ENCODE assay signal across 8 cellular contexts in the genomic region with DNA sequence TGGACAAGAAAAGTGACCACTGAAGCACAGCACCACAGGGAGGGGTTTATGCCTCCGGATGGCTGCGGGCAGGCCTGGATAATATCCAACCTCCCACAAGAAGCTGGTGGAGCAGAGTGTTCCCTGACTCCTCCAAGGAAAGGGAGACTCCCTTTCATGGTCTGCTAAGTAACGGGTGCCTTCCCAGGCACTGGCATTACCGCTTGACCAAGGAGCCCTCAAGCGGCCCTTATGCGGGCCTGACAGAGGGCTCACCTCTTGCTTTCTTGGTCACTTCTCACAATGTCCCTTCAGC. TPM values are rescaled to one million over a fixed set of nuclear protein-coding genes. Genes with fewer than 3 reads are reported as not detected.
DNase-seq lines count a peak whose midpoint lies in the region; ATAC-seq and TF ChIP-seq lines count a peak whose summit lies in the region.
"Not testable (repeated sequence)": the region's sequence is repeated elsewhere in the genome, so short reads cannot be mapped to it uniquely, and the experiment has no call there.

No MANE protein-coding gene starts in this region.

- H3K36me3 Mint-ChIP-seq in CD4-positive, CD25-positive, alpha-beta regulatory T cell; activated naive CD8-positive, alpha-beta T cell treated with anti-CD3 and anti-CD28 coated beads, Interleukin-2, amount 50 U/mL, for 24 hours (ENCODE audit: low read depth): not testable (repeated sequence)

- H3K27ac ChIP-seq in CD4-positive, CD25-positive, alpha-beta regulatory T cell (ENCODE audit: insufficient read depth, low read length, poor library complexity, severe bottlenecking) = peak overlapping the region; percentile 96
- H3K27ac ChIP-seq in WERI-Rb-1 = peak overlapping the region; percentile 55
- H3K27ac ChIP-seq in osteoblast (ENCODE audit: low read depth, low read length); suprapubic skin: not testable (repeated sequence)

- H3K4me1 Mint-ChIP-seq in CD4-positive, CD25-positive, alpha-beta regulatory T cell = peaks cover 10 to 28% (median 14%) of the 10 kb centered on the region in 4 donors
- H3K4me1 Mint-ChIP-seq in activated naive CD8-positive, alpha-beta T cell treated with anti-CD3 and anti-CD28 coated beads, Interleukin-2, amount 50 U/mL, for 24 hours = peaks cover 33% of the 10 kb centered on the region

- H3K9me3 ChIP-seq in CD4-positive, CD25-positive, alpha-beta regulatory T cell (ENCODE audit: control insufficient read depth in 2 of 2, low read length in 2 of 2); WERI-Rb-1 (ENCODE audit: severe bottlenecking); osteoblast (ENCODE audit: low read depth, low read length); suprapubic skin: not testable (repeated sequence)

- not testable (repeated sequence) for H2AFZ ChIP-seq in osteoblast (ENCODE audit: low read length)

- H3K36me3 ChIP-seq in CD4-positive, CD25-positive, alpha-beta regulatory T cell (ENCODE audit: control insufficient read depth, insufficient read depth, low read length); WERI-Rb-1; osteoblast (ENCODE audit: insufficient read depth, low read length); suprapubic skin: not testable (repeated sequence)

- H3K27me3 ChIP-seq in CD4-positive, CD25-positive, alpha-beta regulatory T cell (ENCODE audit: control insufficient read depth, insufficient read depth, low read length); WERI-Rb-1 (ENCODE audit: insufficient read depth, low read depth, severe bottlenecking); osteoblast (ENCODE audit: insufficient read depth, low read length); suprapubic skin: not testable (repeated sequence)

- TF ChIP-seq CTCF in LNCaP clone FGC (IDR thresholded peaks at IDR 0.05; ENCODE audit: control insufficient read depth, extremely low read depth, insufficient read depth); WERI-Rb-1 (IDR thresholded peaks at IDR 0.05; ENCODE audit: low read depth, low read length); epithelial cell of esophagus (IDR thresholded peaks at IDR 0.05; ENCODE audit: insufficient read depth, low read depth, low read length, missing control alignments); osteoblast (IDR thresholded peaks at IDR 0.05; ENCODE audit: extremely low read depth, low read depth, low read length); suprapubic skin (IDR thresholded peaks at IDR 0.05): not testable (repeated sequence)

- not testable (repeated sequence) for DNase-seq in CD4-positive, CD25-positive, alpha-beta regulatory T cell; LNCaP clone FGC (ENCODE audit: low read depth); WERI-Rb-1; activated naive CD8-positive, alpha-beta T cell treated with anti-CD3 and anti-CD28 coated beads, Interleukin-2, amount 50 U/mL, for 24 hours; epithelial cell of esophagus (ENCODE audit: low read depth); osteoblast (ENCODE audit: insufficient read length, low spot score, missing footprints); suprapubic skin (ENCODE audit: low spot score in 2 of 2)
- peak; percentile 65 for DNase-seq in kidney tubule cell (ENCODE audit: low spot score)

- H3K4me3 ChIP-seq in CD4-positive, CD25-positive, alpha-beta regulatory T cell (ENCODE audit: low read depth, low read length) = not testable (repeated sequence)
- H3K4me3 ChIP-seq in LNCaP clone FGC (ENCODE audit: low read depth, low read length) (peak overlapping the region; percentile 47), WERI-Rb-1 (ENCODE audit: low read depth, low read length) (peak overlapping the region; percentile 40), epithelial cell of esophagus (ENCODE audit: low read length) (peak overlapping the region; percentile 37), osteoblast (ENCODE audit: insufficient read depth, low read length) (peak overlapping the region; percentile 85), suprapubic skin (peak overlapping the region; percentile 65)

- H3K27me3 Mint-ChIP-seq in CD4-positive, CD25-positive, alpha-beta regulatory T cell; activated naive CD8-positive, alpha-beta T cell treated with anti-CD3 and anti-CD28 coated beads, Interleukin-2, amount 50 U/mL, for 24 hours: not testable (repeated sequence)

- not testable (repeated sequence) for TF ChIP-seq EP300 in suprapubic skin (IDR thresholded peaks at IDR 0.05)

- peak overlapping the region in 3 of 4 donors; percentile 54 to 87 (median 85) for H3K4me3 Mint-ChIP-seq in CD4-positive, CD25-positive, alpha-beta regulatory T cell
- peak overlapping the region; percentile 82 for H3K4me3 Mint-ChIP-seq in activated naive CD8-positive, alpha-beta T cell treated with anti-CD3 and anti-CD28 coated beads, Interleukin-2, amount 50 U/mL, for 24 hours

- H3K9me3 Mint-ChIP-seq in CD4-positive, CD25-positive, alpha-beta regulatory T cell; activated naive CD8-positive, alpha-beta T cell treated with anti-CD3 and anti-CD28 coated beads, Interleukin-2, amount 50 U/mL, for 24 hours: not testable (repeated sequence)

- ATAC-seq in CD4-positive, CD25-positive, alpha-beta regulatory T cell (ENCODE audit: low read depth in 2 of 2); activated naive CD8-positive, alpha-beta T cell treated with anti-CD3 and anti-CD28 coated beads, Interleukin-2, amount 50 U/mL, for 24 hours: not testable (repeated sequence)

- peak overlapping the region in 1 of 3 donors; percentile 96 for H3K27ac Mint-ChIP-seq in CD4-positive, CD25-positive, alpha-beta regulatory T cell
- not testable (repeated sequence) for H3K27ac Mint-ChIP-seq in activated naive CD8-positive, alpha-beta T cell treated with anti-CD3 and anti-CD28 coated beads, Interleukin-2, amount 50 U/mL, for 24 hours

- WGBS in suprapubic skin = 84% methylated on average over 6 of the region's 6 CpGs

- peaks cover 23% of the 10 kb centered on the region for H3K4me1 ChIP-seq in CD4-positive, CD25-positive, alpha-beta regulatory T cell (ENCODE audit: control insufficient read depth, insufficient read depth, low read length, poor library complexity, severe bottlenecking)
- not testable (repeated sequence) for H3K4me1 ChIP-seq in osteoblast (ENCODE audit: insufficient read depth, low read length)
- peaks cover 14% of the 10 kb centered on the region for H3K4me1 ChIP-seq in suprapubic skin

- H4K20me1 ChIP-seq in osteoblast (ENCODE audit: insufficient read depth, low read length) = not testable (repeated sequence)

- not testable (repeated sequence) for TF ChIP-seq POLR2A in suprapubic skin (IDR thresholded peaks at IDR 0.05)

- H3K79me2 ChIP-seq in osteoblast (ENCODE audit: insufficient read depth, low read length) = not testable (repeated sequence)

- peak overlapping the region; percentile 84 for H3K4me2 ChIP-seq in osteoblast (ENCODE audit: insufficient read depth, low read length)

RNA-seq across cellular contexts. Expression of gene ZNF846, which starts 22.5 kb away (rescaled TPM):
- 8.4 TPM for total RNA-seq in CD4-positive, CD25-positive, alpha-beta regulatory T cell
- 1 to 10 TPM; 3.6 to 6.4 (median 3.9) TPM for polyA plus RNA-seq in CD4-positive, CD25-positive, alpha-beta regulatory T cell
- total RNA-seq in osteoblast (14.1 and 17.7 TPM in 2 replicates), suprapubic skin (10 to 100 TPM in 2 of 4 donors, 1 to 10 TPM in 2; 6.8 to 13.5 (median 11.2) TPM)

RNA-seq across cellular contexts. Expression of gene FBXL12, which starts 27.9 kb away (rescaled TPM):
- total RNA-seq in CD4-positive, CD25-positive, alpha-beta regulatory T cell = 34.8 TPM
- polyA plus RNA-seq in CD4-positive, CD25-positive, alpha-beta regulatory T cell = 10 to 100 TPM in 1 of 4 donors, 1 to 10 TPM in 3; 7.8 to 15.9 (median 9.5) TPM
- 23.9 and 25.0 TPM in 2 replicates for total RNA-seq in osteoblast
- 10 to 100 TPM; 22.2 to 39.9 (median 29.8) TPM for total RNA-seq in suprapubic skin

RNA-seq across cellular contexts. Expression of gene UBL5, which starts 36.7 kb away (rescaled TPM):
- total RNA-seq in CD4-positive, CD25-positive, alpha-beta regulatory T cell = 234 TPM
- 100 to 1,000 TPM; 786 to 952 (median 832) TPM for polyA plus RNA-seq in CD4-positive, CD25-positive, alpha-beta regulatory T cell
- total RNA-seq in osteoblast (82.5 and 111 TPM in 2 replicates), suprapubic skin (100 to 1,000 TPM; 170 to 337 (median 261) TPM)

RNA-seq across cellular contexts. Expression of gene PIN1, which starts 44.1 kb away (rescaled TPM):
- total RNA-seq in CD4-positive, CD25-positive, alpha-beta regulatory T cell = 72.0 TPM
- 100 to 1,000 TPM in 3 of 4 donors, 10 to 100 TPM in 1; 87.9 to 135 (median 113) TPM for polyA plus RNA-seq in CD4-positive, CD25-positive, alpha-beta regulatory T cell
- 53.9 and 62.6 TPM in 2 replicates for total RNA-seq in osteoblast
- 10 to 100 TPM; 60.5 to 75.9 (median 65.8) TPM for total RNA-seq in suprapubic skin
